Comparison of ENCODE assay signal across 8 cellular contexts in genomic region chr3:159988617-159989251, GRCh38.
DNase-seq lines count a peak whose midpoint lies in the region; ATAC-seq lines count a peak whose summit lies in the region.

IL12A (plus strand) TSS chr3:159988835.

- ATAC-seq in GM18907 (IDR thresholded peaks at IDR 0.05; ENCODE audit: unreplicated experiment) (peak; percentile 96), HG03108 (IDR thresholded peaks at IDR 0.05; ENCODE audit: unreplicated experiment) (peak; percentile 93)

- DNase-seq in Ammon's horn (ENCODE audit: low spot score) (peak; percentile 89), NCI-H748 (lab: John Stamatoyannopoulos, UW; ENCODE audit: unreplicated experiment) (peak; percentile 46), epidermal melanocyte (ENCODE audit: insufficient read length, low spot score) (peak; percentile 42)
- DNase-seq in activated CD8-positive, alpha-beta memory T cell treated with anti-CD3 and anti-CD28 coated beads, Interleukin-2, amount 50 U/mL, for 1 hour (ENCODE audit: extremely low read depth): peak; percentile 61
- DNase-seq in stimulated activated CD8-positive, alpha-beta memory T cell treated with anti-CD3 and anti-CD28 coated beads, Interleukin-4, amount 100 ng/mL, for 48 hours: peak; percentile 89

- no peaks in the 10 kb centered on the region for H3K36me3 ChIP-seq in mucosa of rectum (ENCODE audit: control insufficient read depth in 2 of 2, insufficient read depth in 2 of 2, low read length in 2 of 2)

- no peaks in the 10 kb centered on the region for H3K9me3 ChIP-seq in mucosa of rectum (ENCODE audit: control insufficient read depth in 2 of 2, low read length in 2 of 2)

- H3K9ac ChIP-seq in mucosa of rectum (ENCODE audit: low read depth in 1 of 2, low read length in 2 of 2): peak within 1 kb of the TSS; percentile 54 to 67

- H3K27ac ChIP-seq in mucosa of rectum (ENCODE audit: low read depth in 2 of 2, low read length in 2 of 2): peak within 1 kb of the TSS in 1 of 2 donors; percentile 16

- peak within 1 kb of the TSS; percentile 70 to 78 for H3K4me3 ChIP-seq in mucosa of rectum (ENCODE audit: low read length in 2 of 2)

- H3K27me3 ChIP-seq in mucosa of rectum (ENCODE audit: control insufficient read depth in 2 of 2, insufficient read depth in 2 of 2, low read length in 2 of 2): no peaks in the 10 kb centered on the region

- peaks cover 5 to 10% of the 10 kb centered on the region in 2 donors for H3K4me1 ChIP-seq in mucosa of rectum (ENCODE audit: control insufficient read depth in 2 of 2, insufficient read depth in 2 of 2, low read length in 2 of 2)
